ENCODE assay signal across 20 cellular contexts in genomic region chr1:47765236-47765635, GRCh38.
A peak's percentile ranks its signal among the peaks of the same experiment; 100 is the strongest.
DNase-seq lines count a peak whose midpoint lies in the region; ATAC-seq and TF ChIP-seq lines count a peak whose summit lies in the region.
"Had no signal": no experiment of that assay in that cellular context is flagged by ENCODE, and none has a peak within 500 bp of the region (broad histone marks: within the 10 kb centered on the region; RNA-seq: fewer than 3 reads in every experiment).

No MANE protein-coding gene starts in this region.

- no peaks in the 10 kb centered on the region for H3K27me3 ChIP-seq in right cardiac atrium (ENCODE audit: control insufficient read depth, insufficient read depth)
- no peaks in the 10 kb centered on the region for H3K27me3 ChIP-seq in BE2C

- H3K4me1 ChIP-seq in right cardiac atrium (ENCODE audit: control insufficient read depth, insufficient read depth, low read length) = peaks cover 30% of the 10 kb centered on the region
- no peaks in the 10 kb centered on the region for H3K4me1 ChIP-seq in BE2C

- 37% methylated on average over 8 of the region's 8 CpGs for WGBS in right cardiac atrium

- ATAC-seq in Right ventricle myocardium inferior (peak; percentile 68), right cardiac atrium (peak; percentile 72 to 73), GM18519 (IDR thresholded peaks at IDR 0.05; ENCODE audit: low FRiP score, unreplicated experiment) (no peak)
- ATAC-seq: GM12878 had no signal

- H3K9me3 ChIP-seq in right cardiac atrium (ENCODE audit: control insufficient read depth, low read length) (no peaks in the 10 kb centered on the region), BE2C (no peaks in the 10 kb centered on the region)

- peak overlapping the region; percentile 82 for H3K27ac ChIP-seq in right cardiac atrium (ENCODE audit: low read length)
- H3K27ac ChIP-seq: KMS-11, PC-9 had no signal

- H3K4me3 ChIP-seq in right cardiac atrium (ENCODE audit: low read length) (no peak overlapping the region), BE2C (ENCODE audit: low read depth, low read length) (no peak overlapping the region)
- H3K4me3 ChIP-seq: GM12878, PC-9 had no signal

- DNase-seq in Right ventricle myocardium inferior (ENCODE audit: missing footprints) (no peak), cardiac septum (ENCODE audit: low spot score) (no peak), right cardiac atrium (peak; percentile 66 to 88 (median 88)), posterior vena cava (ENCODE audit: low spot score) (peak; percentile 42), BE2C (no peak), GF-D8 (lab: John Stamatoyannopoulos, UW) (no peak)
- DNase-seq: 8988T, ACHN, DMS153, NCI-H1092, NCI-H1417 treated with DMSO at 0.1 percent for 48 hours, NCI-H1694 treated with DMSO at 0.1 percent for 48 hours, NCI-H2081, NCI-H2227 treated with DMSO at 0.1 percent for 48 hours, NCI-H526 treated with DMSO at 0.1 percent for 48 hours, PC-9, SHP77 treated with DMSO at 0.1 percent for 48 hours had no signal

- no peak for TF ChIP-seq CTCF in BE2C (IDR thresholded peaks at IDR 0.05; ENCODE audit: low read depth, low read length)

- intact Hi-C loops in Right ventricle myocardium inferior (cut with DNase I) = loop anchor here (1.0 kb wide), 1 partner anchor 221 kb away; no protein-coding TSS in a partner anchor
- intact Hi-C loops in cardiac septum (cut with DNase I) = loop anchor here (10.0 kb wide), 1 partner anchor 290 kb away; no protein-coding TSS in a partner anchor
- intact Hi-C loops in right cardiac atrium (cut with DNase I) = no loop called here
- intact Hi-C loops in posterior vena cava (cut with DNase I) = no loop called here

- H3K36me3 ChIP-seq in BE2C = no peaks in the 10 kb centered on the region

Comparison
In these comparisons a context has a peak if more than half of its experiments do, and no peak if none do; other contexts are left out.
1. DNase-seq: peak in right cardiac atrium (3 of 3) and posterior vena cava (single experiment); none in Right ventricle myocardium inferior (single experiment), cardiac septum (single experiment), BE2C (single experiment) and GF-D8 (single experiment).
2. intact Hi-C loops: an anchor here in Right ventricle myocardium inferior (1.0 kb wide) and cardiac septum (10.0 kb wide); none called in right cardiac atrium and posterior vena cava.